Comparison of ENCODE assay signal across 8 cellular contexts in genomic region chr2:122074201-122074600, GRCh38.
"Had no signal": no experiment of that assay in that cellular context is flagged by ENCODE, and none has a peak within 500 bp of the region (broad histone marks: within the 10 kb centered on the region; RNA-seq: fewer than 3 reads in every experiment).

No MANE protein-coding gene starts in this region.

- H3K4me3 ChIP-seq: GM23248, HAP-1, K562 had no signal

- FAIRE-seq: K562 had no signal

- H3K4me1 ChIP-seq: HAP-1 had no signal

- H3K9ac ChIP-seq: GM23248 had no signal

- H3K36me3 ChIP-seq: HAP-1 had no signal

- DNase-seq: GM23248, GOT3, H7, IMR-90 had no signal

- H3K27ac ChIP-seq: GM23248, HL-60 had no signal

- ATAC-seq: HCT116, K562 had no signal

- H2AFZ ChIP-seq: GM23248 had no signal

- H3K9me3 ChIP-seq: HAP-1 had no signal
